1 cellular context compared by ENCODE assay signal in genomic region chr7:44638611-44639557, GRCh38.
TF ChIP-seq lines count a peak whose summit lies in the region.

No MANE protein-coding gene starts in this region.

TF ChIP-seq in K562, 482 proteins besides CTCF, POLR2A, EP300 and RAD21 (continued from another document and continues in another):
- TF ChIP-seq MBD1 (CRISPR knock-in tag; IDR thresholded peaks at IDR 0.05): no peak
- no peak for TF ChIP-seq CBFB (CRISPR knock-in tag; IDR thresholded peaks at IDR 0.05)
- TF ChIP-seq NCOA1 (IDR thresholded peaks at IDR 0.05; ENCODE audit: low read depth): peak; percentile 55; the same call in 1 of the 2 replicates
- TF ChIP-seq ZNF507 (tag; conservative IDR thresholded peaks at IDR 0.05): no peak
- no peak for TF ChIP-seq RERE (CRISPR knock-in tag; IDR thresholded peaks at IDR 0.05; ENCODE audit: borderline replicate concordance)
- peak; percentile 66; the same call in 1 of the 2 replicates for TF ChIP-seq ATF7 (IDR thresholded peaks at IDR 0.05)
- TF ChIP-seq ETV5 (CRISPR knock-in tag; IDR thresholded peaks at IDR 0.05; ENCODE audit: low read depth): peak; percentile 90
- no peak for TF ChIP-seq XRCC5 (IDR thresholded peaks at IDR 0.05; ENCODE audit: low read depth, low read length)
- TF ChIP-seq SIN3A (IDR thresholded peaks at IDR 0.05; ENCODE audit: borderline replicate concordance in 2 of 2, control insufficient read depth in 1 of 2, low read depth in 2 of 2, low read length in 2 of 2): no peak
- TF ChIP-seq ZNF23 (CRISPR knock-in tag; IDR thresholded peaks at IDR 0.05): no peak
- no peak for TF ChIP-seq ZFP30 (CRISPR knock-in tag; IDR thresholded peaks at IDR 0.05; ENCODE audit: borderline replicate concordance)
- TF ChIP-seq NFRKB (IDR thresholded peaks at IDR 0.05; ENCODE audit: low read depth): peak; percentile 49; the same call in 1 of the 2 replicates
- no peak for TF ChIP-seq POLR2G (IDR thresholded peaks at IDR 0.05; ENCODE audit: low read depth, low read length)
- TF ChIP-seq HMGXB4 (CRISPR knock-in tag; IDR thresholded peaks at IDR 0.05): no peak
- 0 out of 4 replicates have a peak, but pooled peaks of 1 of the 2 experiments have one; percentile 14 for TF ChIP-seq NRF1 (conservative IDR thresholded peaks at IDR 0.05 in 1 of 2, IDR thresholded peaks at IDR 0.05 in 1 of 2)
- TF ChIP-seq LEF1 (IDR thresholded peaks at IDR 0.05): peak; percentile 79
- TF ChIP-seq NCOA6 (IDR thresholded peaks at IDR 0.05): peak; percentile 20; the same call in 1 of the 2 replicates
- no peak; the same call in 1 of the 2 replicates for TF ChIP-seq ESRRA (IDR thresholded peaks at IDR 0.05; ENCODE audit: borderline replicate concordance, low read depth)
- no peak for TF ChIP-seq SIN3B (IDR thresholded peaks at IDR 0.05; ENCODE audit: low read depth)
- TF ChIP-seq ZFX (CRISPR knock-in tag; IDR thresholded peaks at IDR 0.05): no peak
- 0 out of 2 replicates have a peak, but pooled peaks have one; percentile 8 for TF ChIP-seq TCF3 (CRISPR knock-in tag; IDR thresholded peaks at IDR 0.05)
- peak in 1 of 2 experiments; percentile 32; a peak in 1 of 4 replicates for TF ChIP-seq SRF (CRISPR knock-in tag; IDR thresholded peaks at IDR 0.05)
- no peak for TF ChIP-seq HNRNPLL (IDR thresholded peaks at IDR 0.05; ENCODE audit: low read depth, low read length, poor library complexity, severe bottlenecking)
- no peak for TF ChIP-seq SNRNP70 (optimal IDR thresholded peaks at IDR 0.05; ENCODE audit: low read depth, low read length)
- TF ChIP-seq HBP1 (CRISPR knock-in tag; IDR thresholded peaks at IDR 0.05): 0 out of 2 replicates have a peak, but pooled peaks have one; percentile 53
- TF ChIP-seq NFYB (IDR thresholded peaks at IDR 0.05; ENCODE audit: extremely low read depth, insufficient read length): no peak
- TF ChIP-seq ZNF253 (CRISPR knock-in tag; conservative IDR thresholded peaks at IDR 0.05): no peak
- TF ChIP-seq SIRT6 (IDR thresholded peaks at IDR 0.05; ENCODE audit: low read depth, low read length): no peak
- TF ChIP-seq ZNF41 (CRISPR knock-in tag; conservative IDR thresholded peaks at IDR 0.05): no peak
- TF ChIP-seq ZNF133 (CRISPR knock-in tag; IDR thresholded peaks at IDR 0.05): no peak
- TF ChIP-seq MAFF (IDR thresholded peaks at IDR 0.05; ENCODE audit: low read length): no peak
- no peak for TF ChIP-seq SAFB2 (IDR thresholded peaks at IDR 0.05; ENCODE audit: borderline replicate concordance, low read depth, low read length, severe bottlenecking)
- no peak for TF ChIP-seq ZNF395 (CRISPR knock-in tag; IDR thresholded peaks at IDR 0.05)
- no peak for TF ChIP-seq ZNF24 (IDR thresholded peaks at IDR 0.05)
- no peak for TF ChIP-seq CUX1 (CRISPR knock-in tag; IDR thresholded peaks at IDR 0.05)
- no peak for TF ChIP-seq FOXP1 (CRISPR knock-in tag; IDR thresholded peaks at IDR 0.05)
- TF ChIP-seq ZNF217 (CRISPR knock-in tag; IDR thresholded peaks at IDR 0.05): no peak
- no peak for TF ChIP-seq ZHX1 (conservative IDR thresholded peaks at IDR 0.05; ENCODE audit: low read length)
- TF ChIP-seq PURB (CRISPR knock-in tag; IDR thresholded peaks at IDR 0.05; ENCODE audit: low read depth): no peak
- TF ChIP-seq CGGBP1 (CRISPR knock-in tag; IDR thresholded peaks at IDR 0.05): no peak
- TF ChIP-seq GTF2B (IDR thresholded peaks at IDR 0.05; ENCODE audit: extremely low read depth, insufficient read length): no peak
- TF ChIP-seq WHSC1 (IDR thresholded peaks at IDR 0.05; ENCODE audit: low read length): no peak
- TF ChIP-seq HIVEP1 (CRISPR knock-in tag; IDR thresholded peaks at IDR 0.05): no peak
- no peak for TF ChIP-seq ZC3H4 (CRISPR knock-in tag; IDR thresholded peaks at IDR 0.05; ENCODE audit: borderline replicate concordance)
